Comparison of ENCODE assay signal across 8 cellular contexts in genomic region chr3:24494616-24495333, GRCh38. TPM values are rescaled to one million over a fixed set of nuclear protein-coding genes. Genes with fewer than 3 reads are reported as not detected.
DNase-seq lines count a peak whose midpoint lies in the region; ATAC-seq, FAIRE-seq and TF ChIP-seq lines count a peak whose summit lies in the region.

Gene THRB (minus strand): TSS chr3:24494850.

- H3K36me3 ChIP-seq in keratinocyte (ENCODE audit: control insufficient read depth in 2 of 2, extremely low read depth in 1 of 2, insufficient read depth in 2 of 2, low read length in 2 of 2): no peaks in the 10 kb centered on the region
- no peaks in the 10 kb centered on the region for H3K36me3 ChIP-seq in skeletal muscle satellite cell (ENCODE audit: insufficient read depth, low read length)

- peaks cover 5% of the 10 kb centered on the region for H3K27me3 ChIP-seq in keratinocyte (ENCODE audit: control insufficient read depth, extremely low read depth, insufficient read depth, low read length)
- H3K27me3 ChIP-seq in skeletal muscle satellite cell (ENCODE audit: control insufficient read depth, insufficient read depth, low read length): no peaks in the 10 kb centered on the region

- H3K36me3 Mint-ChIP-seq in activated CD4-positive, alpha-beta T cell treated with anti-CD3 and anti-CD28 coated beads, Interleukin-2, amount 10 ng/mL, durations not matched to agents 24 days and 14 days (ENCODE audit: low read depth): peaks cover 2% of the 10 kb centered on the region

- H3K9ac ChIP-seq in keratinocyte (ENCODE audit: control insufficient read depth, extremely low read depth, insufficient read depth, low read length) (peak within 1 kb of the TSS; percentile 70), skeletal muscle satellite cell (ENCODE audit: low read depth, low read length) (peak within 1 kb of the TSS; percentile 77)

- no peaks in the 10 kb centered on the region for H3K9me1 ChIP-seq in keratinocyte (ENCODE audit: control insufficient read depth, extremely low read depth, insufficient read depth, low read length)

- ATAC-seq in GM21360 (IDR thresholded peaks at IDR 0.05; ENCODE audit: unreplicated experiment): peak; percentile 46

- no peaks in the 10 kb centered on the region for H3K9me3 Mint-ChIP-seq in activated CD4-positive, alpha-beta T cell treated with anti-CD3 and anti-CD28 coated beads, Interleukin-2, amount 10 ng/mL, durations not matched to agents 24 days and 14 days

- peak within 1 kb of the TSS; percentile 95 for H2AFZ ChIP-seq in keratinocyte (ENCODE audit: control insufficient read depth, low read length)

- no peak within 1 kb of the TSS for H3K27ac Mint-ChIP-seq in activated CD4-positive, alpha-beta T cell treated with anti-CD3 and anti-CD28 coated beads, Interleukin-2, amount 10 ng/mL, durations not matched to agents 24 days and 14 days

- TF ChIP-seq CTCF in keratinocyte (optimal IDR thresholded peaks at IDR 0.05 in 1 of 3, IDR thresholded peaks at IDR 0.05 in 1 of 3, conservative IDR thresholded peaks at IDR 0.05 in 1 of 3; ENCODE audit: extremely low read depth in 1 of 3, insufficient read depth in 2 of 3, low read length in 3 of 3): peak in 2 of 3 experiments; percentile 2 to 25

- FAIRE-seq in keratinocyte (lab: Jason Lieb, UNC): no peak

- H3K27me3 Mint-ChIP-seq in activated CD4-positive, alpha-beta T cell treated with anti-CD3 and anti-CD28 coated beads, Interleukin-2, amount 10 ng/mL, durations not matched to agents 24 days and 14 days: peaks cover 48% of the 10 kb centered on the region

- no peaks in the 10 kb centered on the region for H3K79me2 ChIP-seq in keratinocyte (ENCODE audit: control insufficient read depth, insufficient read depth, low read length)

- DNase-seq in C1 segment of cervical spinal cord (lab: John Stamatoyannopoulos, UW): peak in 12 of 14 donors; percentile 15 to 80 (median 72)
- peak; percentile 27 for DNase-seq in NCI-H460 (ENCODE audit: extremely low read depth, low read depth)
- peak; percentile 5 for DNase-seq in cerebellar cortex (ENCODE audit: low spot score)
- DNase-seq in keratinocyte (ENCODE audit: low read depth, low spot score): no peak
- DNase-seq in activated gamma-delta T cell treated with Interleukin-2 at 50 U/mL for 16 hours: no peak
- no peak for DNase-seq in activated CD4-positive, alpha-beta T cell treated with anti-CD3 and anti-CD28 coated beads, Interleukin-2, amount 10 ng/mL, durations not matched to agents 24 days and 14 days

- H3K27ac ChIP-seq in keratinocyte (ENCODE audit: control insufficient read depth, insufficient read depth, low read length): peak within 1 kb of the TSS; percentile 26

- H3K4me3 Mint-ChIP-seq in activated CD4-positive, alpha-beta T cell treated with anti-CD3 and anti-CD28 coated beads, Interleukin-2, amount 10 ng/mL, durations not matched to agents 24 days and 14 days: no peak within 1 kb of the TSS

- no peaks in the 10 kb centered on the region for H4K20me1 ChIP-seq in keratinocyte (ENCODE audit: control insufficient read depth, extremely low read depth, insufficient read depth, low read length)

- H3K4me3 ChIP-seq in keratinocyte (ENCODE audit: control insufficient read depth in 2 of 3, extremely low read depth in 1 of 3, insufficient read depth in 2 of 3, low read depth in 1 of 3, low read length in 3 of 3) (peak within 1 kb of the TSS; percentile 78 to 87 (median 84)), skeletal muscle satellite cell (ENCODE audit: low read length) (peak within 1 kb of the TSS; percentile 92)

- dilution Hi-C loops in keratinocyte (cut with MboI; ENCODE audit: extremely low pct_ligation_motif_present, low sequenced_read_pairs): no loop called here

- H3K9me3 ChIP-seq in keratinocyte (ENCODE audit: control insufficient read depth, low read depth, low read length) (no peaks in the 10 kb centered on the region), skeletal muscle satellite cell (replicated peaks; ENCODE audit: low read length) (no peaks in the 10 kb centered on the region)

- no peaks in the 10 kb centered on the region for H3K4me1 Mint-ChIP-seq in activated CD4-positive, alpha-beta T cell treated with anti-CD3 and anti-CD28 coated beads, Interleukin-2, amount 10 ng/mL, durations not matched to agents 24 days and 14 days

- intact Hi-C loops in activated CD4-positive, alpha-beta T cell treated with anti-CD3 and anti-CD28 coated beads, Interleukin-2, amount 10 ng/mL, durations not matched to agents 24 days and 14 days (cut with micrococcal nuclease): loop anchor here (10.0 kb wide), 1 partner anchor 190 kb away; no protein-coding TSS in a partner anchor

- H3K4me1 ChIP-seq in keratinocyte (ENCODE audit: control insufficient read depth, extremely low read depth, insufficient read depth, low read length) (no peaks in the 10 kb centered on the region), skeletal muscle satellite cell (ENCODE audit: control insufficient read depth, insufficient read depth, low read length) (peaks cover 24% of the 10 kb centered on the region)

- H3K4me2 ChIP-seq in keratinocyte (ENCODE audit: control insufficient read depth, extremely low read depth, insufficient read depth, low read depth, low read length) (peak within 1 kb of the TSS; percentile 92), skeletal muscle satellite cell (ENCODE audit: low read length) (peak within 1 kb of the TSS; percentile 99)

RNA-seq across cellular contexts. Expression of gene THRB, which starts in this region (rescaled TPM):
- 1.7 and 2.8 TPM in 2 replicates for total RNA-seq in NCI-H460 (2014; rRNA removed; shearing (Covaris generic))
- 0.35 and 0.38 TPM in 2 replicates for polyA plus RNA-seq in NCI-H460 (2014; cell fraction: nucleus; rRNA removed)
- 2.6 to 3.2 TPM (median 3.1 TPM) in 3 replicates for polyA plus RNA-seq in keratinocyte
- polyA plus RNA-seq in keratinocyte (2011; ENCODE audit: low read depth): 5.1 TPM
- 2.9 and 4.1 TPM in 2 replicates for polyA plus RNA-seq in keratinocyte (2011; cell fraction: cytosol; rRNA removed)
- 4.0 and 4.3 TPM in 2 replicates for polyA plus RNA-seq in keratinocyte (2011; cell fraction: nucleus; rRNA removed)
- polyA plus RNA-seq in keratinocyte (2012; ENCODE audit: low replicate concordance): 2.5 and 4.8 TPM in 2 replicates
- polyA minus RNA-seq in keratinocyte: 5.7 to 9.7 TPM (median 5.8 TPM) in 3 replicates
- polyA minus RNA-seq in keratinocyte (2011; cell fraction: cytosol; rRNA and poly(A)+ RNA removed): 2.3 TPM
- polyA minus RNA-seq in keratinocyte (2011; cell fraction: nucleus; rRNA and poly(A)+ RNA removed): 6.9 and 9.1 TPM in 2 replicates
- total RNA-seq in skeletal muscle satellite cell (2012; rRNA removed): 1.1 and 3.0 TPM in 2 replicates
- not detected in 2 replicates for total RNA-seq in activated CD4-positive, alpha-beta T cell treated with anti-CD3 and anti-CD28 coated beads, Interleukin-2, amount 10 ng/mL, durations not matched to agents 24 days and 14 days

Comparison
In these comparisons a context has a peak if more than half of its experiments do, and no peak if none do; other contexts are left out.
1. DNase-seq: peak in C1 segment of cervical spinal cord (12 of 14), NCI-H460 (single experiment) and cerebellar cortex (single experiment); none in keratinocyte (single experiment), activated gamma-delta T cell treated with Interleukin-2 at 50 U/mL for 16 hours (single experiment) and activated CD4-positive, alpha-beta T cell treated with anti-CD3 and anti-CD28 coated beads, Interleukin-2, amount 10 ng/mL, durations not matched to agents 24 days and 14 days (single experiment).